1 cellular context compared by ENCODE assay signal in the genomic region with DNA sequence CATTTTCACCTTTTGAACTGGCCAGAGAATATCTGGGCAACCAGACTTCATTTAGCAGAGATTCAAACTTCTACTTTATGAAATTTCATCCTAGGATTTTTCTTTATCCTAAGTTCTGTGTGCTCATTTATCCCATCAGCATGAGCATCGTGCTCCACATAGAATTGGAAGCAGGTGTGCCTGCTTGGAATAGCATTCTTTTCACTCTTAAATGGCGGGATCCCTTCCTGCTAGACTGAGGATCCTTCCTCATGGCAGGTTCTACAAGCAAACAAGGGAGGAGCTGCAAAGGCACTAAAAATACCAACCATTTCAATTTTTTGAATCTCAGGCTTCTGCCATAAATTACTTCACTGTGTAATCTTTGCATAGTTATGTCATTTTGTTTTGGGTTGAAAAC.
TF ChIP-seq lines count a peak whose summit lies in the region.

No MANE protein-coding gene starts in this region.

TF ChIP-seq in K562, 482 proteins besides CTCF, POLR2A, EP300 and RAD21 (continued from another document):
- TF ChIP-seq, protein P1, sequence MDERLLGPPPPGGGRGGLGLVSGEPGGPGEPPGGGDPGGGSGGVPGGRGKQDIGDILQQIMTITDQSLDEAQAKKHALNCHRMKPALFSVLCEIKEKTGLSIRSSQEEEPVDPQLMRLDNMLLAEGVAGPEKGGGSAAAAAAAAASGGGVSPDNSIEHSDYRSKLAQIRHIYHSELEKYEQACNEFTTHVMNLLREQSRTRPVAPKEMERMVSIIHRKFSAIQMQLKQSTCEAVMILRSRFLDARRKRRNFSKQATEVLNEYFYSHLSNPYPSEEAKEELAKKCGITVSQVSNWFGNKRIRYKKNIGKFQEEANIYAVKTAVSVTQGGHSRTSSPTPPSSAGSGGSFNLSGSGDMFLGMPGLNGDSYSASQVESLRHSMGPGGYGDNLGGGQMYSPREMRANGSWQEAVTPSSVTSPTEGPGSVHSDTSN (CRISPR knock-in tag; IDR thresholded peaks at IDR 0.05; ENCODE audit: low read depth): no peak
- TF ChIP-seq, protein P1 (tag; conservative IDR thresholded peaks at IDR 0.05; ENCODE audit: low read depth): 0 out of 2 replicates have a peak, but pooled peaks have one; percentile 22
